Comparison of ENCODE assay signal across 8 cellular contexts in genomic region chr6:163417595-163417994, GRCh38. TPM values are rescaled to one million over a fixed set of nuclear protein-coding genes. Genes with fewer than 3 reads are reported as not detected.
DNase-seq lines count a peak whose midpoint lies in the region; ATAC-seq and TF ChIP-seq lines count a peak whose summit lies in the region.

No MANE protein-coding gene starts in this region.

- peaks cover 0 to 13% (median 0%) of the 10 kb centered on the region in 3 donors for H3K36me3 Mint-ChIP-seq in CD8-positive, alpha-beta memory T cell
- peaks cover 15% of the 10 kb centered on the region for H3K36me3 Mint-ChIP-seq in endothelial cell (ENCODE audit: low read depth, unreplicated experiment)

- peak overlapping the region; percentile 50 for H3K9ac ChIP-seq in OCI-LY1 (ENCODE audit: low read length)

- peaks cover 42 to 62% (median 59%) of the 10 kb centered on the region in 3 donors for H3K4me1 Mint-ChIP-seq in CD8-positive, alpha-beta memory T cell
- H3K4me1 Mint-ChIP-seq in endothelial cell (ENCODE audit: unreplicated experiment) = peaks cover 43% of the 10 kb centered on the region

- peak overlapping the region in 2 of 8 donors; percentile 63 to 96 for H3K27ac Mint-ChIP-seq in CD8-positive, alpha-beta memory T cell
- H3K27ac Mint-ChIP-seq in endothelial cell (ENCODE audit: unreplicated experiment) = peak overlapping the region; percentile 100

- CTCF ChIA-PET in CD8-positive, alpha-beta memory T cell (lab: Charles Lee) = interaction anchor here (1.3 kb wide), 1 partner anchor 144 kb away, joined by 3 read pairs; no protein-coding TSS in a partner anchor

- no peaks in the 10 kb centered on the region for H3F3A ChIP-seq in OCI-LY1 (ENCODE audit: insufficient read depth, low read length)

- peak overlapping the region; percentile 80 for H3K4me2 ChIP-seq in OCI-LY1 (ENCODE audit: low read length)

- WGBS in ovary, 3 donors = 4 to 10% (median 7%) methylated on average over 4 of the region's 4 CpGs

- H3K36me3 ChIP-seq in CD8-positive, alpha-beta memory T cell (ENCODE audit: insufficient read depth, low read length) = no peaks in the 10 kb centered on the region
- H3K36me3 ChIP-seq in OCI-LY1 (ENCODE audit: insufficient read depth, low read length) (no peaks in the 10 kb centered on the region), ovary (no peaks in the 10 kb centered on the region)

- POLR2A ChIA-PET in CD8-positive, alpha-beta memory T cell (lab: Charles Lee) = no interaction called here

- no peaks in the 10 kb centered on the region for H3K27me3 ChIP-seq in CD8-positive, alpha-beta memory T cell (ENCODE audit: insufficient read depth, low read length, poor library complexity, severe bottlenecking)
- H3K27me3 ChIP-seq in OCI-LY1 (ENCODE audit: insufficient read depth, low read length) = no peaks in the 10 kb centered on the region
- no peaks in the 10 kb centered on the region for H3K27me3 ChIP-seq in ovary

- no peak for TF ChIP-seq EP300 in ovary (IDR thresholded peaks at IDR 0.05)

- peak overlapping the region in 5 of 7 donors; percentile 49 to 96 (median 64) for H3K4me3 Mint-ChIP-seq in CD8-positive, alpha-beta memory T cell
- peak overlapping the region; percentile 100 for H3K4me3 Mint-ChIP-seq in endothelial cell (ENCODE audit: unreplicated experiment)

- H3K4me3 ChIP-seq in CD8-positive, alpha-beta memory T cell (ENCODE audit: low read length) = no peak overlapping the region
- H3K4me3 ChIP-seq in OCI-LY1 (ENCODE audit: low read depth, low read length, poor library complexity, severe bottlenecking) (peak overlapping the region; percentile 86), ovary (peak overlapping the region; percentile 69)

- H2AFZ ChIP-seq in OCI-LY1 (ENCODE audit: low read length) = no peak overlapping the region

- H3K27ac ChIP-seq in CD8-positive, alpha-beta memory T cell (ENCODE audit: low read depth, low read length) = peak overlapping the region; percentile 19
- no peak overlapping the region for H3K27ac ChIP-seq in OCI-LY1 (ENCODE audit: low read depth, low read length, poor library complexity, severe bottlenecking)
- peak overlapping the region in 1 of 2 donors; percentile 40 for H3K27ac ChIP-seq in ovary

- TF ChIP-seq CTCF in OCI-LY1 (IDR thresholded peaks at IDR 0.05; ENCODE audit: low read length) = no peak
- no peak for TF ChIP-seq CTCF in endothelial cell (IDR thresholded peaks at IDR 0.05; ENCODE audit: unreplicated experiment)
- no peak for TF ChIP-seq CTCF in ovary (IDR thresholded peaks at IDR 0.05)

- no peak for TF ChIP-seq POLR2A in ovary (IDR thresholded peaks at IDR 0.05)

- DNase-seq in CD8-positive, alpha-beta memory T cell = no peak
- no peak for DNase-seq in endothelial cell (ENCODE audit: low spot score)
- no peak for DNase-seq in ovary
- no peak for DNase-seq in stimulated activated CD4-positive, alpha-beta T cell treated with anti-CD3 and anti-CD28 coated beads, Interleukin-1b, Interleukin-23, amount 100 ng/mL, for 48 hours
- DNase-seq in activated effector memory CD4-positive, alpha-beta T cell treated with Interleukin-2 at 50 U/mL for 16 hours = no peak
- no peak for DNase-seq in NCI-H146 (lab: John Stamatoyannopoulos, UW)

- peaks cover 8% of the 10 kb centered on the region; the same call in 1 of the 2 replicates for H4K20me1 ChIP-seq in OCI-LY1 (ENCODE audit: insufficient read depth, low read length)

- H3K9me3 ChIP-seq in CD8-positive, alpha-beta memory T cell (ENCODE audit: low read length) = no peaks in the 10 kb centered on the region
- H3K9me3 ChIP-seq in OCI-LY1 (ENCODE audit: low read length) = no peaks in the 10 kb centered on the region
- no peaks in the 10 kb centered on the region for H3K9me3 ChIP-seq in ovary

- H3K4me1 ChIP-seq in CD8-positive, alpha-beta memory T cell (ENCODE audit: insufficient read depth, low read length) = peaks cover 32% of the 10 kb centered on the region
- H3K4me1 ChIP-seq in OCI-LY1 (ENCODE audit: insufficient read depth, low read length, severe bottlenecking) (peaks cover 49% of the 10 kb centered on the region), ovary (ENCODE audit: insufficient read depth) (peaks cover 4% of the 10 kb centered on the region)

- H3K27me3 Mint-ChIP-seq in CD8-positive, alpha-beta memory T cell = peaks cover 0 to 2% of the 10 kb centered on the region in 2 donors
- peaks cover 16% of the 10 kb centered on the region for H3K27me3 Mint-ChIP-seq in endothelial cell (ENCODE audit: unreplicated experiment)

- ATAC-seq in GM21723 (IDR thresholded peaks at IDR 0.05; ENCODE audit: unreplicated experiment) = no peak

- intact Hi-C loops in ovary (cut with DNase I) = no loop called here

- no peaks in the 10 kb centered on the region for H3K9me3 Mint-ChIP-seq in CD8-positive, alpha-beta memory T cell
- H3K9me3 Mint-ChIP-seq in endothelial cell (ENCODE audit: unreplicated experiment) = no peaks in the 10 kb centered on the region

- no peaks in the 10 kb centered on the region for H3K9me2 ChIP-seq in OCI-LY1 (ENCODE audit: low read depth, low read length)

- H3K79me2 ChIP-seq in OCI-LY1 (ENCODE audit: insufficient read depth, low read length) = peaks cover 65% of the 10 kb centered on the region

RNA-seq across cellular contexts. Expression of gene QKI, which starts 3.1 kb away (rescaled TPM):
- 10 to 100 TPM; 56.5 to 58.8 TPM for total RNA-seq in CD8-positive, alpha-beta memory T cell
- 27.5 TPM for polyA plus RNA-seq in CD8-positive, alpha-beta memory T cell
- 326 TPM for total RNA-seq in endothelial cell (ENCODE audit: unreplicated experiment)
- total RNA-seq in ovary = 100 to 1,000 TPM in 6 of 7 donors, 10 to 100 TPM in 1; 88.1 to 151 (median 123) TPM
- polyA plus RNA-seq in ovary = 10 to 100 TPM; 44.6 to 93.4 TPM
